1 cellular context compared by ENCODE assay signal in genomic region chr6:158022749-158023596, GRCh38.
TF ChIP-seq lines count a peak whose summit lies in the region.

No MANE protein-coding gene starts in this region.

TF ChIP-seq in HepG2, 621 proteins besides CTCF, POLR2A, EP300 and RAD21 (continued from another document):
- no peak for TF ChIP-seq ZFP91 (CRISPR knock-in tag; IDR thresholded peaks at IDR 0.05; ENCODE audit: borderline replicate concordance)
- TF ChIP-seq ZNF607 (CRISPR knock-in tag; IDR thresholded peaks at IDR 0.05; ENCODE audit: borderline replicate concordance): no peak
- TF ChIP-seq MLX (CRISPR knock-in tag; IDR thresholded peaks at IDR 0.05): no peak
- TF ChIP-seq MTF1 (CRISPR knock-in tag; IDR thresholded peaks at IDR 0.05): no peak
- no peak for TF ChIP-seq HMGXB3 (CRISPR knock-in tag; IDR thresholded peaks at IDR 0.05; ENCODE audit: borderline replicate concordance)
- TF ChIP-seq PHB2 (IDR thresholded peaks at IDR 0.05; ENCODE audit: partially characterized antibody): no peak
- TF ChIP-seq RBM22 (optimal IDR thresholded peaks at IDR 0.05; ENCODE audit: low read length): peak; percentile 9
- no peak for TF ChIP-seq ZNF780A (CRISPR knock-in tag; IDR thresholded peaks at IDR 0.05)
- TF ChIP-seq FOSL2 (CRISPR knock-in tag; IDR thresholded peaks at IDR 0.05): no peak
- no peak for TF ChIP-seq FOXP1 (IDR thresholded peaks at IDR 0.05)
- TF ChIP-seq FOXP1 (CRISPR knock-in tag; IDR thresholded peaks at IDR 0.05): no peak
- TF ChIP-seq HNF1A (IDR thresholded peaks at IDR 0.05; ENCODE audit: low read depth): no peak
- TF ChIP-seq HNF1A (CRISPR knock-in tag; IDR thresholded peaks at IDR 0.05; ENCODE audit: borderline replicate concordance): 0 out of 2 replicates have a peak, but pooled peaks have one; percentile 23
- TF ChIP-seq FLYWCH1 (CRISPR knock-in tag; IDR thresholded peaks at IDR 0.05): no peak
- no peak for TF ChIP-seq ZNF576 (CRISPR knock-in tag; IDR thresholded peaks at IDR 0.05)
- no peak for TF ChIP-seq SALL2 (CRISPR knock-in tag; IDR thresholded peaks at IDR 0.05)
- TF ChIP-seq SMC3 (IDR thresholded peaks at IDR 0.05; ENCODE audit: low read length): no peak
- no peak for TF ChIP-seq ZNF883 (CRISPR knock-in tag; IDR thresholded peaks at IDR 0.05; ENCODE audit: not compliant biosample characterization)
- no peak for TF ChIP-seq KDM6A (CRISPR knock-in tag; IDR thresholded peaks at IDR 0.05; ENCODE audit: low read depth)
- TF ChIP-seq ONECUT2 (CRISPR knock-in tag; IDR thresholded peaks at IDR 0.05): no peak
- no peak for TF ChIP-seq EZH2 (conservative IDR thresholded peaks at IDR 0.05; ENCODE audit: low read depth, low read length)
- TF ChIP-seq ETS1 (CRISPR knock-in tag; IDR thresholded peaks at IDR 0.05): no peak
- TF ChIP-seq ZNF143 (CRISPR knock-in tag; IDR thresholded peaks at IDR 0.05): no peak
- TF ChIP-seq JUN (CRISPR knock-in tag; IDR thresholded peaks at IDR 0.05): no peak
